ENCODE assay signal across 1 cellular context in genomic region chr14:22821193-22822016, GRCh38.
A peak's percentile ranks its signal among the peaks of the same experiment; 100 is the strongest.
TF ChIP-seq lines count a peak whose summit lies in the region.

No MANE protein-coding gene starts in this region.

TF ChIP-seq in HepG2, 621 proteins besides CTCF, POLR2A, EP300 and RAD21 (continued from another document and continues in another):
- TF ChIP-seq TFDP1 (CRISPR knock-in tag; IDR thresholded peaks at IDR 0.05; ENCODE audit: borderline replicate concordance) (peak; percentile 97), ZNF446 (CRISPR knock-in tag; IDR thresholded peaks at IDR 0.05) (no peak), ZNF569 (CRISPR knock-in tag; IDR thresholded peaks at IDR 0.05; ENCODE audit: borderline replicate concordance) (no peak), BORCS8-MEF2B (CRISPR knock-in tag; IDR thresholded peaks at IDR 0.05) (no peak), ZHX2 (IDR thresholded peaks at IDR 0.05; ENCODE audit: low read depth) (no peak), ZHX2 (CRISPR knock-in tag; IDR thresholded peaks at IDR 0.05; ENCODE audit: borderline replicate concordance) (no peak), ZFYVE20 (CRISPR knock-in tag; IDR thresholded peaks at IDR 0.05; ENCODE audit: borderline replicate concordance, low read depth) (peak; percentile 71; the same call in 1 of the 2 replicates), ZFY (CRISPR knock-in tag; IDR thresholded peaks at IDR 0.05) (peak; percentile 64), ZNF101 (CRISPR knock-in tag; IDR thresholded peaks at IDR 0.05; ENCODE audit: borderline replicate concordance, low read depth) (peak; percentile 97), NFKBIZ (CRISPR knock-in tag; IDR thresholded peaks at IDR 0.05) (peak; percentile 93), IRF2 (CRISPR knock-in tag; IDR thresholded peaks at IDR 0.05) (peak; percentile 94), TFE3 (CRISPR knock-in tag; IDR thresholded peaks at IDR 0.05) (peak; percentile 90; the same call in 1 of the 2 replicates), ZNF260 (CRISPR knock-in tag; IDR thresholded peaks at IDR 0.05; ENCODE audit: borderline replicate concordance, low read depth) (no peak), FOXM1 (CRISPR knock-in tag; IDR thresholded peaks at IDR 0.05) (no peak), PLRG1 (conservative IDR thresholded peaks at IDR 0.05) (no peak), NFATC3 (CRISPR knock-in tag; IDR thresholded peaks at IDR 0.05) (peak; percentile 88; the same call in 1 of the 2 replicates), ZNF318 (CRISPR knock-in tag; IDR thresholded peaks at IDR 0.05) (peak; percentile 99), ZNF652 (CRISPR knock-in tag; IDR thresholded peaks at IDR 0.05; ENCODE audit: borderline replicate concordance, low read depth) (peak; percentile 39; the same call in 1 of the 2 replicates), ZNF720 (CRISPR knock-in tag; IDR thresholded peaks at IDR 0.05) (peak; percentile 82; the same call in 1 of the 2 replicates), ZNF24 (IDR thresholded peaks at IDR 0.05) (peak; percentile 35; the same call in 1 of the 2 replicates), GABPB1 (CRISPR knock-in tag; IDR thresholded peaks at IDR 0.05) (no peak; the same call in 1 of the 2 replicates), CC2D1A (CRISPR knock-in tag; IDR thresholded peaks at IDR 0.05) (no peak), RELA (CRISPR knock-in tag; IDR thresholded peaks at IDR 0.05) (0 out of 2 replicates have a peak, but pooled peaks have one; percentile 52), ZNF598 (CRISPR knock-in tag; IDR thresholded peaks at IDR 0.05; ENCODE audit: borderline replicate concordance) (peak; percentile 84; the same call in 1 of the 2 replicates), PREB (CRISPR knock-in tag; IDR thresholded peaks at IDR 0.05) (no peak), ZFP37 (CRISPR knock-in tag; IDR thresholded peaks at IDR 0.05; ENCODE audit: borderline replicate concordance) (peak; percentile 97), ZNF782 (CRISPR knock-in tag; IDR thresholded peaks at IDR 0.05; ENCODE audit: borderline replicate concordance) (peak; percentile 99), ZNF737 (CRISPR knock-in tag; IDR thresholded peaks at IDR 0.05; ENCODE audit: borderline replicate concordance) (peak; percentile 80; the same call in 1 of the 2 replicates), CBX2 (IDR thresholded peaks at IDR 0.05; ENCODE audit: low read depth, low read length) (no peak), CBX2 (CRISPR knock-in tag; IDR thresholded peaks at IDR 0.05; ENCODE audit: low read depth) (no peak), YEATS4 (CRISPR knock-in tag; IDR thresholded peaks at IDR 0.05; ENCODE audit: borderline replicate concordance) (no peak), HOXA7 (CRISPR knock-in tag; IDR thresholded peaks at IDR 0.05) (no peak), HIVEP1 (CRISPR knock-in tag; IDR thresholded peaks at IDR 0.05) (0 out of 2 replicates have a peak, but pooled peaks have one; percentile 58), EED (CRISPR knock-in tag; IDR thresholded peaks at IDR 0.05) (peak; percentile 96), SKI (IDR thresholded peaks at IDR 0.05; ENCODE audit: partially characterized antibody) (no peak), ZSCAN20 (CRISPR knock-in tag; IDR thresholded peaks at IDR 0.05; ENCODE audit: borderline replicate concordance) (no peak), ZBTB8A (CRISPR knock-in tag; IDR thresholded peaks at IDR 0.05; ENCODE audit: borderline replicate concordance, low read depth) (peak; percentile 92; the same call in 1 of the 2 replicates), ZNF12 (CRISPR knock-in tag; IDR thresholded peaks at IDR 0.05) (peak; percentile 81), ARID4A (CRISPR knock-in tag; IDR thresholded peaks at IDR 0.05; ENCODE audit: borderline replicate concordance) (peak; percentile 68; the same call in 1 of the 2 replicates), GATA4 (IDR thresholded peaks at IDR 0.05; ENCODE audit: borderline replicate concordance, low read depth) (no peak)
